8 cellular contexts compared by ENCODE assay signal in the genomic region with DNA sequence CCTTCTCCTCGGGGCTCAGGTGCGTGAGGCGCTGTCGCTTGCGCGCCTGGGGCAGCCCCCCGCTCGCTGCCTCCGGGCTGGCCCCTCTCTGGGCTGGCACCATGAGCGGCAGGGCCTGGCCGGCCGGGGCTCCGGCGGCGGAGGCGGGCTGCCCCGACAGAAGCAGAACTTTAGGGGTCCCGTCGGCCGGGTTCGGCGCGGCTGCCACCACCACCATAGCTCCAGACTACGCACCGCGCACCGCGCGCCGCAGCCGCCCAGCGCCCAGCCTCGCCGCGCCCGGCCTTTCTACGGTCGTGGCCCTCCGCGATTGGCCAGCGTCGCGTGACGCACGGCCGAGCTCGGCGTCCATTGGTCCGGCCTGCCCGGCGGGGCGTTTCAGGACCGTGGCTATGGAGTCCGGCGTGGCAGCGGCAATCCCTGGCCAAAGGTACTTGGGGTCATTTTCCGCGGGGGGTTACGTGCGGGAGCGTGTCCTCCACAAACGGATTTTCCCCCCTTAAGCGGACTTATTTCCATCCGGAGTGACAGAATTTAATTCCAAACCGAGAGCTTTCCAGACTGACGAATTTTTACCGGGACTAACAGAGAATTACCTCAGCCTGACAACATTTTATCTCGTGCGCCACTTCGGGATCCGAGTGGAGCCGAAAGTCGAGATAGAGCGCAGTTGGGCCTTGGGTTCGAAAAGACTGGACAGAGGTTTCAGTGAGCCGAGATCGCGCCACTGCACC. TPM values are rescaled to one million over a fixed set of nuclear protein-coding genes. Genes with fewer than 3 reads are reported as not detected.
DNase-seq lines count a peak whose midpoint lies in the region; ATAC-seq, FAIRE-seq and TF ChIP-seq lines count a peak whose summit lies in the region.

A gene (minus strand): TSS at position 262 of the 734 bp plus-strand sequence.

- no peaks in the 10 kb centered on the region for H3K27me3 Mint-ChIP-seq in T-helper 2 cell treated with Interferon-gamma antibody and Interleukin-4, amounts not matched to agents 5 μg/mL and 100 μg/mL, for 36 hours (ENCODE audit: low read depth)

- H3K36me3 Mint-ChIP-seq in T-helper 2 cell treated with Interferon-gamma antibody and Interleukin-4, amounts not matched to agents 5 μg/mL and 100 μg/mL, for 36 hours (ENCODE audit: low read depth) = peaks cover 68% of the 10 kb centered on the region

- under 1% methylated on average over 78 of the region's 78 CpGs for WGBS in right cardiac atrium

- peaks cover 42% of the 10 kb centered on the region for H3K4me1 Mint-ChIP-seq in T-helper 2 cell treated with Interferon-gamma antibody and Interleukin-4, amounts not matched to agents 5 μg/mL and 100 μg/mL, for 36 hours (ENCODE audit: low read depth)

- peak within 1 kb of the TSS; percentile 99 for H3K4me3 Mint-ChIP-seq in T-helper 2 cell treated with Interferon-gamma antibody and Interleukin-4, amounts not matched to agents 5 μg/mL and 100 μg/mL, for 36 hours

- H3K4me3 ChIP-seq in ascending aorta = peak within 1 kb of the TSS; percentile 96 to 100
- H3K4me3 ChIP-seq in right cardiac atrium (ENCODE audit: low read length) = peak within 1 kb of the TSS; percentile 82

- peak within 1 kb of the TSS; percentile 99 for H3K27ac Mint-ChIP-seq in T-helper 2 cell treated with Interferon-gamma antibody and Interleukin-4, amounts not matched to agents 5 μg/mL and 100 μg/mL, for 36 hours

- H3K4me1 ChIP-seq in ascending aorta = peaks cover 17 to 30% of the 10 kb centered on the region in 2 donors
- no peaks in the 10 kb centered on the region for H3K4me1 ChIP-seq in right cardiac atrium (ENCODE audit: control insufficient read depth, insufficient read depth, low read length)

- H3K27me3 ChIP-seq in ascending aorta (no peaks in the 10 kb centered on the region), right cardiac atrium (ENCODE audit: control insufficient read depth, insufficient read depth) (no peaks in the 10 kb centered on the region)

- FAIRE-seq in urothelium cell line (lab: Jason Lieb, UNC) = peak; percentile 98

- H3K9me3 ChIP-seq in ascending aorta = no peaks in the 10 kb centered on the region
- no peaks in the 10 kb centered on the region for H3K9me3 ChIP-seq in right cardiac atrium (ENCODE audit: control insufficient read depth, low read length)

- DNase-seq in GM13977 (ENCODE audit: low spot score) = peak; percentile 98
- peak; percentile 56 for DNase-seq in NCI-H146 treated with DMSO at 0.1 percent for 48 hours (lab: John Stamatoyannopoulos, UW; ENCODE audit: unreplicated experiment)
- peak; percentile 93 for DNase-seq in T-helper 2 cell treated with Interferon-gamma antibody and Interleukin-4, amounts not matched to agents 5 μg/mL and 100 μg/mL, for 36 hours (ENCODE audit: low spot score)
- peak; percentile 76 to 97 for DNase-seq in ascending aorta (ENCODE audit: low spot score in 2 of 2)
- DNase-seq in right cardiac atrium = peak; percentile 96 to 98 (median 97)
- peak; percentile 71 for DNase-seq in pulmonary artery endothelial cell (ENCODE audit: low read depth, low spot score)
- peak; percentile 99 for DNase-seq in urothelium cell line (ENCODE audit: low spot score)

- in situ Hi-C loops in GM13977 (cut with MboI; ENCODE audit: low pct_unique_long_range_greater_than_20kb, low sequenced_read_pairs, unreplicated experiment) = no loop called here

- TF ChIP-seq CTCF in GM13977 (IDR thresholded peaks at IDR 0.05; ENCODE audit: extremely low read depth, insufficient read depth, missing control alignments) (no peak), ascending aorta (IDR thresholded peaks at IDR 0.05) (no peak)

- peak within 1 kb of the TSS; percentile 100 for H3K27ac ChIP-seq in ascending aorta
- peak within 1 kb of the TSS; percentile 86 for H3K27ac ChIP-seq in right cardiac atrium (ENCODE audit: low read length)

- no peaks in the 10 kb centered on the region for H3K9me3 Mint-ChIP-seq in T-helper 2 cell treated with Interferon-gamma antibody and Interleukin-4, amounts not matched to agents 5 μg/mL and 100 μg/mL, for 36 hours

- intact Hi-C loops in ascending aorta (cut with DNase I) (loop anchor here (1.0 to 5.0 kb wide), 5 partner anchors 27 to 242 kb away; a partner anchor contains a TSS), right cardiac atrium (cut with DNase I) (no loop called here)

- ATAC-seq in HG02840 (IDR thresholded peaks at IDR 0.05; ENCODE audit: low FRiP score, unreplicated experiment) = peak; percentile 80
- ATAC-seq in right cardiac atrium = peak; percentile 98 to 99

- peaks cover 19 to 25% of the 10 kb centered on the region in 2 donors for H3K36me3 ChIP-seq in ascending aorta

RNA-seq across cellular contexts. Expression of the gene that starts here (rescaled TPM):
- total RNA-seq in ascending aorta (158 TPM), right cardiac atrium (100 to 1,000 TPM in 1 of 4 donors, 10 to 100 TPM in 3; 53.0 to 140 (median 84.0) TPM), pulmonary artery endothelial cell (127 and 168 TPM in 2 replicates)
- 53.1 TPM for polyA plus RNA-seq in right cardiac atrium

Comparison
In these comparisons a context has a peak if more than half of its experiments do, and no peak if none do; other contexts are left out.
1. Peak in every context shown above with its lines: DNase-seq, ATAC-seq, H3K4me3 ChIP-seq and H3K27ac ChIP-seq.